1 cellular context compared by ENCODE assay signal in genomic region chr16:81633680-81634379, GRCh38.
TF ChIP-seq lines count a peak whose summit lies in the region.

No MANE protein-coding gene starts in this region.

TF ChIP-seq in HCT116, 20 proteins besides CTCF, POLR2A, EP300 and RAD21 (continued from another document):
- TF ChIP-seq, protein P1, sequence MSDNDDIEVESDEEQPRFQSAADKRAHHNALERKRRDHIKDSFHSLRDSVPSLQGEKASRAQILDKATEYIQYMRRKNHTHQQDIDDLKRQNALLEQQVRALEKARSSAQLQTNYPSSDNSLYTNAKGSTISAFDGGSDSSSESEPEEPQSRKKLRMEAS (IDR thresholded peaks at IDR 0.05): no peak
- TF ChIP-seq TCF7L2 (IDR thresholded peaks at IDR 0.05; ENCODE audit: borderline replicate concordance, extremely low read depth, insufficient read depth, insufficient read length) (no peak), CBX3 (IDR thresholded peaks at IDR 0.05; ENCODE audit: low read depth) (no peak), ELF1 (IDR thresholded peaks at IDR 0.05; ENCODE audit: borderline replicate concordance, low read depth) (no peak), YY1 (IDR thresholded peaks at IDR 0.05; ENCODE audit: extremely low read depth, insufficient replicate concordance, low read depth, low read length) (no peak), SRF (IDR thresholded peaks at IDR 0.05; ENCODE audit: low read depth) (no peak)
